Comparison of ENCODE assay signal across 1 cellular context in the genomic region with DNA sequence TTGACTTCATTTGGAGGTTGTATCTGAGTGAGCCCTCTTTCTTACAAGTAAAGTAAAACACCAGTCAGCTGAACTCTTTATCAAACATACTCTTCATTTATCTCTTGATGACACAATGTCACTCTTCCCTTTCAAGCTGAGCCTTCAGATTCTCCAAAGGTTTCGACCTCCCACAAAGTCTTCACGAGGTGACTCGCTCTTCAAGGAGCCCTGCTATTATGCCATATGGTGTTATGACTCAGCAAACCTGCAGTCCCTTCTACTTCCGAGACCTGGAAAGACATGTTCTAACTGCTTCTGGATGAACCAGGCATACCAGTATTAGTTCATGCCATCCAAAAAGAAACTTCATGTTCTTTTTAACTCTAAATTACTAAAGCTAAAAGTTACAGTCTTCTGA.
TF ChIP-seq lines count a peak whose summit lies in the region.

No MANE protein-coding gene starts in this region.

TF ChIP-seq in H1, 55 proteins besides CTCF, POLR2A, EP300 and RAD21 (continued from another document):
- TF ChIP-seq SRF (IDR thresholded peaks at IDR 0.05; ENCODE audit: low read depth, low read length): no peak
- TF ChIP-seq YY1 (IDR thresholded peaks at IDR 0.05; ENCODE audit: low read depth, low read length): no peak
- TF ChIP-seq GABPA (IDR thresholded peaks at IDR 0.05; ENCODE audit: borderline replicate concordance, insufficient read depth, low read length): no peak
- TF ChIP-seq, protein P1, sequence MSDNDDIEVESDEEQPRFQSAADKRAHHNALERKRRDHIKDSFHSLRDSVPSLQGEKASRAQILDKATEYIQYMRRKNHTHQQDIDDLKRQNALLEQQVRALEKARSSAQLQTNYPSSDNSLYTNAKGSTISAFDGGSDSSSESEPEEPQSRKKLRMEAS (IDR thresholded peaks at IDR 0.05): no peak
- no peak for TF ChIP-seq GTF2F1 (IDR thresholded peaks at IDR 0.05; ENCODE audit: borderline replicate concordance, low read depth, low read length)
- no peak for TF ChIP-seq EZH2 (IDR thresholded peaks at IDR 0.05; ENCODE audit: low read depth, low read length, severe bottlenecking)
- no peak for TF ChIP-seq SP4 (IDR thresholded peaks at IDR 0.05; ENCODE audit: low read length)
- peak; percentile 89 for TF ChIP-seq BACH1 (IDR thresholded peaks at IDR 0.05; ENCODE audit: low read length)
- no peak for TF ChIP-seq BCL11A (IDR thresholded peaks at IDR 0.05; ENCODE audit: low read depth in 2 of 2, low read length in 2 of 2)
